18 cellular contexts compared by ENCODE assay signal in genomic region chr1:220513834-220514233, GRCh38. TPM values are rescaled to one million over a fixed set of nuclear protein-coding genes. Genes with fewer than 3 reads are reported as not detected.
A peak's percentile ranks its signal among the peaks of the same experiment; 100 is the strongest.
DNase-seq lines count a peak whose midpoint lies in the region; ATAC-seq and TF ChIP-seq lines count a peak whose summit lies in the region.
"Had no signal": no experiment of that assay in that cellular context is flagged by ENCODE, and none has a peak within 500 bp of the region (broad histone marks: within the 10 kb centered on the region; RNA-seq: fewer than 3 reads in every experiment).

No MANE protein-coding gene starts in this region.

- H3K36me3 Mint-ChIP-seq in activated CD4-positive, alpha-beta T cell treated with anti-CD3 and anti-CD28 coated beads, Interleukin-2, amount 10 ng/mL, durations not matched to agents 24 days and 14 days (ENCODE audit: low read depth) = no peaks in the 10 kb centered on the region
- no peaks in the 10 kb centered on the region for H3K36me3 Mint-ChIP-seq in T-cell
- H3K36me3 Mint-ChIP-seq: CD14-positive monocyte; CD4-positive, alpha-beta memory T cell had no signal

- H3K27ac ChIP-seq in RWPE1 = peak overlapping the region; percentile 63
- H3K27ac ChIP-seq in smooth muscle cell (ENCODE audit: low read depth) = peak overlapping the region; percentile 87
- H3K27ac ChIP-seq: 22Rv1, A549, BLaER1 had no signal

- H3K9me3 ChIP-seq in smooth muscle cell (replicated peaks; ENCODE audit: low read depth) = no peaks in the 10 kb centered on the region
- H3K9me3 ChIP-seq: A549, BLaER1 had no signal

- POLR2A ChIA-PET in RWPE1 (lab: Yijun Ruan, JAX; ENCODE audit: low non-redundant PET) (no interaction called here), T-cell (lab: Charles Lee) (no interaction called here)

- H3K4me1 Mint-ChIP-seq in activated CD4-positive, alpha-beta T cell treated with anti-CD3 and anti-CD28 coated beads, Interleukin-2, amount 10 ng/mL, durations not matched to agents 24 days and 14 days = no peaks in the 10 kb centered on the region
- no peaks in the 10 kb centered on the region for H3K4me1 Mint-ChIP-seq in T-cell
- H3K4me1 Mint-ChIP-seq: CD14-positive monocyte; CD4-positive, alpha-beta memory T cell had no signal

- H3K4me3 ChIP-seq in epithelial cell of esophagus (ENCODE audit: low read length) (no peak overlapping the region), smooth muscle cell (no peak overlapping the region)
- H3K4me3 ChIP-seq: A549, BLaER1, GM23338 had no signal

- H3K9me3 Mint-ChIP-seq in activated CD4-positive, alpha-beta T cell treated with anti-CD3 and anti-CD28 coated beads, Interleukin-2, amount 10 ng/mL, durations not matched to agents 24 days and 14 days = no peaks in the 10 kb centered on the region
- H3K9me3 Mint-ChIP-seq in T-cell = no peaks in the 10 kb centered on the region
- H3K9me3 Mint-ChIP-seq: GM23338 had no signal

- H3K36me3 ChIP-seq in smooth muscle cell (ENCODE audit: low read depth) = no peaks in the 10 kb centered on the region
- H3K36me3 ChIP-seq: BLaER1 had no signal

- no peaks in the 10 kb centered on the region for H3K79me2 ChIP-seq in smooth muscle cell (ENCODE audit: low read depth)

- H4K20me1 ChIP-seq in smooth muscle cell (ENCODE audit: low read depth) = no peaks in the 10 kb centered on the region
- H4K20me1 ChIP-seq: BLaER1 had no signal

- no peak overlapping the region for H2AFZ ChIP-seq in smooth muscle cell (ENCODE audit: low read depth)
- H2AFZ ChIP-seq: GM23338 had no signal

- intact Hi-C loops in activated CD4-positive, alpha-beta T cell treated with anti-CD3 and anti-CD28 coated beads, Interleukin-2, amount 10 ng/mL, durations not matched to agents 24 days and 14 days (cut with micrococcal nuclease) = no loop called here

- CTCF ChIA-PET in RWPE1 (lab: Yijun Ruan, JAX) (interaction anchor here (0.6 to 1.3 kb wide), 5 partner anchors 12 to 647 kb away, joined by 3 to 4 read pairs (median 3); no protein-coding TSS in a partner anchor), T-cell (lab: Charles Lee) (no interaction called here)

- H3K4me3 Mint-ChIP-seq in activated CD4-positive, alpha-beta T cell treated with anti-CD3 and anti-CD28 coated beads, Interleukin-2, amount 10 ng/mL, durations not matched to agents 24 days and 14 days = no peak overlapping the region
- H3K4me3 Mint-ChIP-seq in T-cell = no peak overlapping the region
- H3K4me3 Mint-ChIP-seq: CD14-positive monocyte; CD4-positive, alpha-beta memory T cell; GM23338 had no signal

- H3F3A ChIP-seq in smooth muscle cell (ENCODE audit: low read depth) = no peaks in the 10 kb centered on the region

- no peak overlapping the region for H3K9ac ChIP-seq in smooth muscle cell (ENCODE audit: low read depth)
- H3K9ac ChIP-seq: BLaER1 had no signal

- DNase-seq in activated CD4-positive, alpha-beta T cell treated with anti-CD3 and anti-CD28 coated beads, Interleukin-2, amount 10 ng/mL, durations not matched to agents 24 days and 14 days = peak; percentile 10
- no peak for DNase-seq in activated CD4-positive, alpha-beta T cell treated with anti-CD3 and anti-CD28 coated beads, Interleukin-2, amount 50 U/mL, for 1 hour
- no peak for DNase-seq in RWPE1 (ENCODE audit: low spot score)
- DNase-seq in epithelial cell of esophagus (ENCODE audit: low read depth) = peak; percentile 41
- no peak for DNase-seq in smooth muscle cell (lab: John Stamatoyannopoulos, UW; ENCODE audit: unreplicated experiment)
- no peak for DNase-seq in inferior parietal cortex (ENCODE audit: extremely low spot score)
- no peak for DNase-seq in T-cell
- DNase-seq: AML-193; Calu3; CD4-positive, alpha-beta memory T cell; DMS79 treated with DMSO at 0.1 percent for 48 hours; GF-D8 had no signal

- TF ChIP-seq CTCF in RWPE1 (conservative IDR thresholded peaks at IDR 0.05; ENCODE audit: low read depth) (no peak), epithelial cell of esophagus (IDR thresholded peaks at IDR 0.05; ENCODE audit: insufficient read depth, low read depth, low read length, missing control alignments) (no peak), smooth muscle cell (IDR thresholded peaks at IDR 0.05; ENCODE audit: borderline replicate concordance, insufficient read depth, poor library complexity, severe bottlenecking) (no peak)

- H3K4me2 ChIP-seq in smooth muscle cell = no peak overlapping the region
- H3K4me2 ChIP-seq: A549, BLaER1, GM23338 had no signal

- no peak overlapping the region for H3K27ac Mint-ChIP-seq in activated CD4-positive, alpha-beta T cell treated with anti-CD3 and anti-CD28 coated beads, Interleukin-2, amount 10 ng/mL, durations not matched to agents 24 days and 14 days
- H3K27ac Mint-ChIP-seq in T-cell = no peak overlapping the region
- H3K27ac Mint-ChIP-seq: CD14-positive monocyte; CD4-positive, alpha-beta memory T cell; GM23338 had no signal

- no peaks in the 10 kb centered on the region for H3K27me3 ChIP-seq in smooth muscle cell (ENCODE audit: low read depth)
- H3K27me3 ChIP-seq: BLaER1 had no signal

- WGBS in smooth muscle cell (ENCODE audit: low lambda C conversion rate) = 85% methylated on average over 4 of the region's 4 CpGs

- peaks cover 5% of the 10 kb centered on the region for H3K4me1 ChIP-seq in smooth muscle cell (ENCODE audit: low read depth)
- H3K4me1 ChIP-seq: A549, BLaER1 had no signal

- no peak for ATAC-seq in T-cell (replicated peaks in 1 of 4)
- ATAC-seq: A549, GM23338, HCT116 had no signal

- peaks cover 7% of the 10 kb centered on the region for H3K27me3 Mint-ChIP-seq in activated CD4-positive, alpha-beta T cell treated with anti-CD3 and anti-CD28 coated beads, Interleukin-2, amount 10 ng/mL, durations not matched to agents 24 days and 14 days
- H3K27me3 Mint-ChIP-seq in T-cell = peaks cover 3 to 22% of the 10 kb centered on the region in 2 donors

RNA-seq across cellular contexts. Expression of gene MARK1, which starts 14.1 kb away (rescaled TPM):
- not detected in 2 replicates for total RNA-seq in activated CD4-positive, alpha-beta T cell treated with anti-CD3 and anti-CD28 coated beads, Interleukin-2, amount 10 ng/mL, durations not matched to agents 24 days and 14 days
- total RNA-seq in smooth muscle cell = 5.5 and 5.6 TPM in 2 replicates
- polyA plus RNA-seq in smooth muscle cell = 2.5 and 4.4 TPM in 2 replicates
- not detected for total RNA-seq in T-cell
- polyA plus RNA-seq: CD14-positive monocyte; CD4-positive, alpha-beta memory T cell had no signal

Comparison
In these comparisons a context has a peak if more than half of its experiments do, and no peak if none do; other contexts are left out.
1. DNase-seq: peak in activated CD4-positive, alpha-beta T cell treated with anti-CD3 and anti-CD28 coated beads, Interleukin-2, amount 10 ng/mL, durations not matched to agents 24 days and 14 days (single experiment) and epithelial cell of esophagus (single experiment); none in activated CD4-positive, alpha-beta T cell treated with anti-CD3 and anti-CD28 coated beads, Interleukin-2, amount 50 U/mL, for 1 hour (single experiment), RWPE1 (single experiment), smooth muscle cell (single experiment), inferior parietal cortex (single experiment) and T-cell (0 of 34).